Comparison of ENCODE assay signal across 8 cellular contexts in genomic region chr4:108492816-108493595, GRCh38.
DNase-seq lines count a peak whose midpoint lies in the region; ATAC-seq and TF ChIP-seq lines count a peak whose summit lies in the region.

No MANE protein-coding gene starts in this region.

- H3K36me3 ChIP-seq in WERI-Rb-1, result no peaks in the 10 kb centered on the region

- H3K27me3 ChIP-seq in AG04450 (ENCODE audit: control insufficient read depth, insufficient read depth, low read length) (peaks cover 2% of the 10 kb centered on the region), WERI-Rb-1 (ENCODE audit: insufficient read depth, low read depth, severe bottlenecking) (peaks cover 5% of the 10 kb centered on the region)

- H3K4me3 Mint-ChIP-seq in stimulated activated naive B cell treated with anti-CD40 and anti-IgM and Interleukin-4, amounts not matched to agents 10 μg/mL and 1 μg/mL and 100 μg/mL, for 72 hours, result no peak overlapping the region

- H3K27me3 Mint-ChIP-seq in stimulated activated naive B cell treated with anti-CD40 and anti-IgM and Interleukin-4, amounts not matched to agents 10 μg/mL and 1 μg/mL and 100 μg/mL, for 72 hours, result peaks cover 0 to 3% of the 10 kb centered on the region in 2 donors

- ATAC-seq in GM21529 (IDR thresholded peaks at IDR 0.05; ENCODE audit: unreplicated experiment) (peak; percentile 67), HG03108 (IDR thresholded peaks at IDR 0.05; ENCODE audit: unreplicated experiment) (no peak)
- no peak for ATAC-seq in stimulated activated naive B cell treated with anti-CD40 and anti-IgM and Interleukin-4, amounts not matched to agents 10 μg/mL and 1 μg/mL and 100 μg/mL, for 72 hours (replicated peaks)

- CTCF ChIA-PET in AG04450 (lab: Charles Lee), result interaction anchor here (0.7 to 3.5 kb wide), 9 partner anchors 36 to 479 kb away, joined by 3 to 39 read pairs (median 5); no protein-coding TSS in a partner anchor

- DNase-seq in AG04450 (ENCODE audit: low read depth, low spot score) (no peak), WERI-Rb-1 (peak; percentile 60), foreskin fibroblast (peak in 1 of 2 donors; percentile 30), NCI-H1417 treated with DMSO at 0.1 percent for 48 hours (lab: John Stamatoyannopoulos, UW) (no peak), NOMO-1 (lab: John Stamatoyannopoulos, UW; ENCODE audit: unreplicated experiment in 2 of 2) (no peak)
- no peak for DNase-seq in stimulated activated naive B cell treated with anti-CD40 and anti-IgM and Interleukin-4, amounts not matched to agents 10 μg/mL and 1 μg/mL and 100 μg/mL, for 72 hours

- TF ChIP-seq CTCF in AG04450 (IDR thresholded peaks at IDR 0.05; ENCODE audit: low read depth, low read length) (peak; percentile 62), WERI-Rb-1 (IDR thresholded peaks at IDR 0.05; ENCODE audit: low read depth, low read length) (peak; percentile 91), foreskin fibroblast (IDR thresholded peaks at IDR 0.05; ENCODE audit: low read depth, low read length) (peak; percentile 63)

- no peak overlapping the region for H3K27ac ChIP-seq in AG04450 (ENCODE audit: low read depth, low read length)
- no peak overlapping the region for H3K27ac ChIP-seq in WERI-Rb-1

- peaks cover 2 to 9% of the 10 kb centered on the region in 2 donors for H3K36me3 Mint-ChIP-seq in stimulated activated naive B cell treated with anti-CD40 and anti-IgM and Interleukin-4, amounts not matched to agents 10 μg/mL and 1 μg/mL and 100 μg/mL, for 72 hours

- peaks cover 20 to 21% of the 10 kb centered on the region in 2 donors for H3K9me3 Mint-ChIP-seq in stimulated activated naive B cell treated with anti-CD40 and anti-IgM and Interleukin-4, amounts not matched to agents 10 μg/mL and 1 μg/mL and 100 μg/mL, for 72 hours

- H3K27ac Mint-ChIP-seq in stimulated activated naive B cell treated with anti-CD40 and anti-IgM and Interleukin-4, amounts not matched to agents 10 μg/mL and 1 μg/mL and 100 μg/mL, for 72 hours, result no peak overlapping the region

- peaks cover 4% of the 10 kb centered on the region; the same call in 1 of the 2 replicates for H3K9me3 ChIP-seq in AG04450 (ENCODE audit: control insufficient read depth, insufficient read depth, low read length)
- H3K9me3 ChIP-seq in WERI-Rb-1 (ENCODE audit: severe bottlenecking), result peaks cover 12% of the 10 kb centered on the region

- H3K4me1 Mint-ChIP-seq in stimulated activated naive B cell treated with anti-CD40 and anti-IgM and Interleukin-4, amounts not matched to agents 10 μg/mL and 1 μg/mL and 100 μg/mL, for 72 hours, result peaks cover 2 to 6% of the 10 kb centered on the region in 2 donors

- no peak overlapping the region for H3K4me3 ChIP-seq in AG04450 (ENCODE audit: low read depth, low read length)
- H3K4me3 ChIP-seq in WERI-Rb-1 (ENCODE audit: low read depth, low read length), result no peak overlapping the region
- H3K4me3 ChIP-seq in foreskin fibroblast (ENCODE audit: low read depth in 1 of 2, low read length in 2 of 2), result no peak overlapping the region

- POLR2A ChIA-PET in AG04450 (lab: Yijun Ruan, JAX), result no interaction called here
